In genomic region chr1:215557992-215558626, GRCh38 we compare ENCODE assay signal across 17 cellular contexts. TPM values are rescaled to one million over a fixed set of nuclear protein-coding genes. Genes with fewer than 3 reads are reported as not detected.
DNase-seq lines count a peak whose midpoint lies in the region; FAIRE-seq and TF ChIP-seq lines count a peak whose summit lies in the region.
"Had no signal": no experiment of that assay in that cellular context is flagged by ENCODE, and none has a peak within 500 bp of the region (broad histone marks: within the 10 kb centered on the region; RNA-seq: fewer than 3 reads in every experiment).

No MANE protein-coding gene starts in this region.

- H3K79me2 ChIP-seq in H9 (ENCODE audit: insufficient read depth, low read length) = no peaks in the 10 kb centered on the region

- H3K36me3 ChIP-seq in liver (ENCODE audit: control insufficient read depth in 4 of 4, insufficient read depth in 3 of 4, low read depth in 1 of 4, low read length in 3 of 4) (no peaks in the 10 kb centered on the region), small intestine (ENCODE audit: control insufficient read depth in 2 of 2, insufficient read depth in 2 of 2, low read length in 2 of 2) (no peaks in the 10 kb centered on the region)
- H3K36me3 ChIP-seq: BE2C, HAP-1 had no signal

- DNase-seq in GM19239 (ENCODE audit: insufficient read length, low spot score) = no peak
- peak; percentile 63 for DNase-seq in small intestine
- no peak for DNase-seq in NCI-H2107 (lab: John Stamatoyannopoulos, UW)
- DNase-seq in H9 = no peak
- no peak for DNase-seq in NCI-H187 (lab: John Stamatoyannopoulos, UW)
- DNase-seq: BE2C; CD4-positive, alpha-beta memory T cell; COR-L47; GF-D8; GOT3 had no signal

- no peaks in the 10 kb centered on the region for H3K23me2 ChIP-seq in H9 (ENCODE audit: insufficient read length, low read depth, low read length, poor library complexity, severe bottlenecking)

- H3K14ac ChIP-seq in H9 (ENCODE audit: insufficient read depth, low read length) = no peak overlapping the region

- H4K5ac ChIP-seq in H9 (ENCODE audit: insufficient read length, low read depth, low read length) = no peak overlapping the region

- H3T11ph ChIP-seq in H9 (ENCODE audit: low read length) = no peak overlapping the region

- no peak overlapping the region for H4K8ac ChIP-seq in H9 (replicated peaks; ENCODE audit: insufficient read length, low read depth, low read length)

- no peak overlapping the region for H3K4ac ChIP-seq in H9 (ENCODE audit: low read depth, low read length)

- H3K9ac ChIP-seq in liver (ENCODE audit: low read depth in 1 of 2, low read length in 2 of 2) = no peak overlapping the region
- no peak overlapping the region for H3K9ac ChIP-seq in H9 (ENCODE audit: extremely low read depth, insufficient read length, low read length)
- H3K9ac ChIP-seq: KMS-11 had no signal

- H4K20me1 ChIP-seq in H9 (ENCODE audit: control insufficient read depth, insufficient read depth, insufficient read length) = no peaks in the 10 kb centered on the region

- no peak overlapping the region for H3K4me3 Mint-ChIP-seq in H9
- H3K4me3 Mint-ChIP-seq: CD4-positive, alpha-beta memory T cell; IgD-negative memory B cell had no signal

- no peak overlapping the region for H2AK5ac ChIP-seq in H9 (ENCODE audit: insufficient read length, low read length)

- no peaks in the 10 kb centered on the region for H3K36me3 Mint-ChIP-seq in H9 (ENCODE audit: insufficient read depth in 1 of 3, low read depth in 3 of 3)
- H3K36me3 Mint-ChIP-seq: CD4-positive, alpha-beta memory T cell had no signal

- no peaks in the 10 kb centered on the region for H3K27me3 ChIP-seq in liver (ENCODE audit: control insufficient read depth in 4 of 4, insufficient read depth in 4 of 4, low read length in 3 of 4)
- H3K27me3 ChIP-seq in small intestine (ENCODE audit: control insufficient read depth in 2 of 2, insufficient read depth in 2 of 2, low read length in 2 of 2) = no peaks in the 10 kb centered on the region
- no peaks in the 10 kb centered on the region for H3K27me3 ChIP-seq in H9 (ENCODE audit: insufficient read depth, low read length)
- H3K27me3 ChIP-seq: BE2C had no signal

- no peak overlapping the region for H2BK12ac ChIP-seq in H9 (ENCODE audit: insufficient read length, low read depth, low read length)

- no peaks in the 10 kb centered on the region for H3K9me3 ChIP-seq in liver (ENCODE audit: control insufficient read depth in 4 of 4, low read length in 3 of 4)
- no peaks in the 10 kb centered on the region for H3K9me3 ChIP-seq in small intestine (ENCODE audit: control insufficient read depth, low read depth)
- H3K9me3 ChIP-seq in H9 (ENCODE audit: control insufficient read depth, low read depth, low read length) = no peaks in the 10 kb centered on the region
- H3K9me3 ChIP-seq: BE2C, HAP-1 had no signal

- H3K18ac ChIP-seq in H9 (ENCODE audit: insufficient read length, low read depth, low read length) = no peak overlapping the region

- peak in 1 of 2 donors; percentile 15 for TF ChIP-seq RAD21 in liver (IDR thresholded peaks at IDR 0.05)

- no peak overlapping the region for H2BK15ac ChIP-seq in H9 (ENCODE audit: low read depth, low read length)

- H3K56ac ChIP-seq in H9 (ENCODE audit: insufficient read length, low read depth, low read length) = no peak overlapping the region

- H3K4me2 ChIP-seq in H9 (ENCODE audit: insufficient read depth, insufficient read length, low read length) = no peak overlapping the region
- H3K4me2 ChIP-seq: KMS-11 had no signal

- H3K27me3 Mint-ChIP-seq in H9 (ENCODE audit: low read depth) = no peaks in the 10 kb centered on the region

- no peak overlapping the region for H2AFZ ChIP-seq in H9 (ENCODE audit: low read length)

- H3K4me3 ChIP-seq in liver (ENCODE audit: low read depth in 1 of 3, low read length in 3 of 3) (no peak overlapping the region), small intestine (ENCODE audit: low read depth in 1 of 2, low read length in 2 of 2) (no peak overlapping the region)
- H3K4me3 ChIP-seq: HAP-1 had no signal

- H3K27ac Mint-ChIP-seq in H9 = no peak overlapping the region; a peak in 1 of 7 replicates
- H3K27ac Mint-ChIP-seq: CD4-positive, alpha-beta memory T cell; IgD-negative memory B cell had no signal

- H2BK120ac ChIP-seq in H9 (ENCODE audit: low read depth, low read length, poor library complexity, severe bottlenecking) = no peak overlapping the region

- FAIRE-seq in GM19239 (lab: Jason Lieb, UNC) = peak; percentile 8
- peak; percentile 89 for FAIRE-seq in small intestine (lab: Jason Lieb, UNC)
- FAIRE-seq: A204.1 had no signal

- no peak overlapping the region for H2BK5ac ChIP-seq in H9 (ENCODE audit: insufficient read length, low read length)

- peaks cover 0 to 6% of the 10 kb centered on the region in 2 experiments; a peak in 1 of 4 replicates for H3K4me1 Mint-ChIP-seq in H9
- H3K4me1 Mint-ChIP-seq: CD4-positive, alpha-beta memory T cell; IgD-negative memory B cell had no signal

- no peak overlapping the region for H3K23ac ChIP-seq in H9 (ENCODE audit: insufficient read length, low read depth, low read length)

- peaks cover 0 to 5% of the 10 kb centered on the region in 2 experiments; a peak in 2 of 5 replicates for H3K9me3 Mint-ChIP-seq in H9

- no peaks in the 10 kb centered on the region for H3K79me1 ChIP-seq in H9 (ENCODE audit: insufficient read depth, low read depth, low read length, poor library complexity, severe bottlenecking)

- H3K4me1 ChIP-seq in liver (ENCODE audit: control insufficient read depth in 4 of 4, insufficient read depth in 4 of 4, low read length in 3 of 4) (peaks cover 1 to 7% (median 4%) of the 10 kb centered on the region in 4 donors), small intestine (ENCODE audit: control insufficient read depth in 2 of 2, insufficient read depth in 1 of 2, low read depth in 1 of 2, low read length in 1 of 2) (peaks cover 0 to 10% of the 10 kb centered on the region in 2 donors), H9 (ENCODE audit: insufficient read depth, low read length) (no peaks in the 10 kb centered on the region)
- H3K4me1 ChIP-seq: BE2C had no signal

- 64% methylated on average over 4 of the region's 4 CpGs for WGBS in liver
- WGBS in small intestine, 3 donors = 30 to 68% (median 41%) methylated on average over 4 of the region's 4 CpGs
- WGBS in H9 (ENCODE audit: extremely low coverage, insufficient read length, low lambda C conversion rate) = no CpG with 5 or more reads among the region's 4 CpGs

- no peak overlapping the region for H2BK20ac ChIP-seq in H9 (ENCODE audit: low read depth, low read length, poor library complexity, severe bottlenecking)

- no peak for TF ChIP-seq CTCF in VCaP (conservative IDR thresholded peaks at IDR 0.05)
- no peak for TF ChIP-seq CTCF in liver (IDR thresholded peaks at IDR 0.05; ENCODE audit: low read depth, low read length, missing input control)
- TF ChIP-seq CTCF in H9 (conservative IDR thresholded peaks at IDR 0.05) = no peak

- H3K27ac ChIP-seq in VCaP (peak overlapping the region; percentile 56; the same call in 1 of the 2 replicates), liver (ENCODE audit: low read depth in 1 of 2, low read length in 2 of 2) (no peak overlapping the region), small intestine (ENCODE audit: low read depth in 1 of 2, low read length in 1 of 2) (peak overlapping the region in 1 of 2 donors; percentile 30), H9 (ENCODE audit: insufficient read length, low read depth, low read length) (no peak overlapping the region)
- H3K27ac ChIP-seq: C4-2B, KMS-11 had no signal

- H4K91ac ChIP-seq in H9 (ENCODE audit: insufficient read length, low read depth, low read length) = no peak overlapping the region

TF ChIP-seq in liver, 16 proteins besides CTCF, POLR2A, EP300 and RAD21:
- TF ChIP-seq RXRA (IDR thresholded peaks at IDR 0.05) (peak; percentile 25 to 29), ZBTB33 (IDR thresholded peaks at IDR 0.05) (no peak), YY1 (IDR thresholded peaks at IDR 0.05) (no peak), JUND (IDR thresholded peaks at IDR 0.05) (no peak), SP1 (IDR thresholded peaks at IDR 0.05) (peak; percentile 35), HNF4A (conservative IDR thresholded peaks at IDR 0.05) (peak in 1 of 2 donors; percentile 31), ATF3 (IDR thresholded peaks at IDR 0.05) (no peak), NR2F2 (IDR thresholded peaks at IDR 0.05) (no peak)

RNA-seq across cellular contexts. Expression of gene KCTD3, which starts 9.0 kb away (rescaled TPM):
- 10 to 100 TPM; 28.7 to 58.7 TPM for total RNA-seq in liver
- polyA plus RNA-seq in liver = 10 to 100 TPM; 20.8 to 23.4 TPM
- polyA plus RNA-seq in small intestine = 100 to 1,000 TPM in 1 of 3 donors, 10 to 100 TPM in 2; 40.0 to 128 (median 50.3) TPM
- 37.8 and 39.3 TPM in 2 replicates for total RNA-seq in H9 (2021)
